ENCODE assay signal across 8 cellular contexts in the genomic region with DNA sequence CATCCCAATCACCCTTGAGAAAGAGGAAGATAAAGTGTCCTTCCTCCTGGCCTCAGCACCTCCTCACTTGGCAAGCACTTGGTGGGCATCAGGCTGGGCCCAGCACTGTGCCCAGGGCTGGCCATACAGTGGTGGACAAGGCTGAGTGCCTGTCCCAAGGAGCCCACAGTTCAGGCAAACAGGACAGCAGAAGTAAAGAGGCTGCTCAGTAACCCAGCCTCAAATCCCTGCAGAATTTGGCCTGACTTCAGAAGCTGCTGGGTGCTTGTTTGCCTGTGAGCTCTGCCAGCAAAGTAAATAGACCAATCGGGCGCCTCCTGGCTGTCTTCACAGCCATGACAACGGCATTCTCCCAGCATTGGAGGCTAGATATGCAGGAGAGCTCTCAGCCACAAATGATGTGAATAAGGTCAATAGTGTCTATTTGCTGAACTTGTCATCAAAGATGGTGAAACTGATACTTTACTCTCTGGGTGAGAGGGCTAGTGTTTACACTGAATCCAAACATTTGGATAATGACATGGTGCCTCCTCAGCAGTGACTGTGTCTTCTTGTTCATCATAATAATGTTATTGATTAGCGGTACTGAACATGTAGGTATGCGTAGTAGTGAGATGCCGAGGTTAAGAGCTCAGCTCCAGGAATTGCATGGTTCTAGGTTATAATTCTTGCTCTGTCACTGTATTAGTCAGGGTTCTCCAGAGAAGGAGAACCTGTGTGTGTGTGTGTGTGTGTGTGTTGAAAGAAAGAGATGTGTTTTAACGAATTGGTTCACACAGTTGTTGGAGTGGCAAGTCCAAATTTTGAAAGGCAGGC. TPM values are rescaled to one million over a fixed set of nuclear protein-coding genes. Genes with fewer than 3 reads are reported as not detected.
DNase-seq lines count a peak whose midpoint lies in the region; ATAC-seq, FAIRE-seq and TF ChIP-seq lines count a peak whose summit lies in the region.

No MANE protein-coding gene starts in this region.

- POLR2A ChIA-PET in PC-9 (lab: Charles Lee; ENCODE audit: unreplicated experiment) = interaction anchor here (0.6 to 1.1 kb wide), 2 partner anchors 34 to 59 kb away, joined by 5 to 7 read pairs; no protein-coding TSS in a partner anchor

- CTCF ChIA-PET in Calu3 (lab: Charles Lee) = interaction anchor here (0.6 to 2.4 kb wide), 15 partner anchors 9 to 227 kb away, joined by 3 to 61 read pairs (median 4); partner anchors contain the start of gene PPARD
- CTCF ChIA-PET in PC-9 (lab: Charles Lee) = interaction anchor here (0.6 to 1.4 kb wide), 4 partner anchors 14 to 554 kb away, joined by 3 to 8 read pairs (median 6); partner anchors contain the start of gene PPARD

- H3K9ac ChIP-seq in Karpas-422 (ENCODE audit: low read length) = no peak overlapping the region

- H3K4me3 ChIP-seq in Karpas-422 (ENCODE audit: low read length) (no peak overlapping the region), PC-9 (no peak overlapping the region), breast epithelium (no peak overlapping the region)

- H3K36me3 ChIP-seq in Karpas-422 (ENCODE audit: insufficient read depth, low read length) = no peaks in the 10 kb centered on the region
- H3K36me3 ChIP-seq in PC-9 (ENCODE audit: low read depth) = no peaks in the 10 kb centered on the region
- H3K36me3 ChIP-seq in breast epithelium = no peaks in the 10 kb centered on the region

- peak; percentile 74 for TF ChIP-seq CTCF in Calu3 (IDR thresholded peaks at IDR 0.05; ENCODE audit: unreplicated experiment)
- peak; percentile 77 for TF ChIP-seq CTCF in PC-9 (conservative IDR thresholded peaks at IDR 0.05)
- TF ChIP-seq CTCF in breast epithelium (IDR thresholded peaks at IDR 0.05) = peak in 2 of 3 donors; percentile 55 to 59

- BruUV-seq in Calu3 (replicated peaks; lab: Mats Ljungman, UMichigan) = no TSS peak
- no TSS peak for BruUV-seq in PC-9 (replicated peaks; lab: Mats Ljungman, UMichigan)

- peak; percentile 94 for FAIRE-seq in islet of Langerhans (lab: Jason Lieb, UNC)

- H2AFZ ChIP-seq in Karpas-422 (ENCODE audit: low read length) (no peak overlapping the region), PC-9 (no peak overlapping the region)

- intact Hi-C loops in Calu3 (cut with micrococcal nuclease; ENCODE audit: unreplicated experiment) (loop anchor here (1.0 kb wide), 1 partner anchor 73 kb away; the partner anchor contains the start of gene PPARD), PC-9 (cut with micrococcal nuclease; ENCODE audit: unreplicated experiment) (loop anchor here (1.0 kb wide), 2 partner anchors 23 to 73 kb away; partner anchors contain the start of gene PPARD), breast epithelium (cut with DNase I; ENCODE audit: low total_unique reads) (no loop called here)

- H3K9me3 ChIP-seq in Karpas-422 (ENCODE audit: low read length) = no peaks in the 10 kb centered on the region
- no peaks in the 10 kb centered on the region for H3K9me3 ChIP-seq in PC-9 (ENCODE audit: insufficient read depth, low read depth)
- H3K9me3 ChIP-seq in breast epithelium = no peaks in the 10 kb centered on the region

- peaks cover 13% of the 10 kb centered on the region for H3K4me1 Mint-ChIP-seq in Calu3 (ENCODE audit: low read depth, unreplicated experiment)
- H3K4me1 Mint-ChIP-seq in stimulated activated effector memory CD8-positive, alpha-beta T cell treated with anti-CD3 and anti-CD28 coated beads, Interleukin-12 subunit alpha, Interleukin-12 subunit beta, amount 100 ng/mL, for 72 hours = peaks cover 49% of the 10 kb centered on the region

- H3K4me2 ChIP-seq in Karpas-422 (ENCODE audit: low read depth, low read length, poor library complexity, severe bottlenecking) (no peak overlapping the region), PC-9 (no peak overlapping the region)

- ATAC-seq in stimulated activated effector memory CD8-positive, alpha-beta T cell treated with anti-CD3 and anti-CD28 coated beads, Interleukin-12 subunit alpha, Interleukin-12 subunit beta, amount 100 ng/mL, for 72 hours = peak; percentile 41
- ATAC-seq in HG03095 (IDR thresholded peaks at IDR 0.05; ENCODE audit: unreplicated experiment) (no peak), HG03520 (IDR thresholded peaks at IDR 0.05; ENCODE audit: unreplicated experiment) (no peak)

- no peak for TF ChIP-seq POLR2A in breast epithelium (IDR thresholded peaks at IDR 0.05)

- H3K27ac Mint-ChIP-seq in Calu3 (ENCODE audit: unreplicated experiment) = no peak overlapping the region
- H3K27ac Mint-ChIP-seq in stimulated activated effector memory CD8-positive, alpha-beta T cell treated with anti-CD3 and anti-CD28 coated beads, Interleukin-12 subunit alpha, Interleukin-12 subunit beta, amount 100 ng/mL, for 72 hours = peak overlapping the region; percentile 69

- no peaks in the 10 kb centered on the region for H3K27me3 ChIP-seq in Karpas-422 (ENCODE audit: low read length)
- H3K27me3 ChIP-seq in PC-9 (ENCODE audit: insufficient read depth, low read depth) = no peaks in the 10 kb centered on the region
- H3K27me3 ChIP-seq in breast epithelium = no peaks in the 10 kb centered on the region

- no peaks in the 10 kb centered on the region for H3K79me2 ChIP-seq in Karpas-422 (ENCODE audit: low read length)
- no peaks in the 10 kb centered on the region for H3K79me2 ChIP-seq in PC-9 (ENCODE audit: low read depth)

- H3K9me3 Mint-ChIP-seq in Calu3 (ENCODE audit: low read depth, unreplicated experiment) = no peaks in the 10 kb centered on the region
- H3K9me3 Mint-ChIP-seq in stimulated activated effector memory CD8-positive, alpha-beta T cell treated with anti-CD3 and anti-CD28 coated beads, Interleukin-12 subunit alpha, Interleukin-12 subunit beta, amount 100 ng/mL, for 72 hours = no peaks in the 10 kb centered on the region

- peaks cover 7% of the 10 kb centered on the region; the same call in 1 of the 2 replicates for H3F3A ChIP-seq in PC-9 (ENCODE audit: insufficient read depth, low read depth)

- DNase-seq in Calu3 (peak; percentile 77), Karpas-422 (peak; percentile 63), PC-9 (peak; percentile 55 to 95), breast epithelium (ENCODE audit: low spot score in 2 of 2) (peak; percentile 69 to 83)
- no peak for DNase-seq in stimulated activated effector memory CD8-positive, alpha-beta T cell treated with anti-CD3 and anti-CD28 coated beads, Interleukin-12 subunit alpha, Interleukin-12 subunit beta, amount 100 ng/mL, for 72 hours (ENCODE audit: low spot score in 2 of 2)

- H4K20me1 ChIP-seq in Karpas-422 (ENCODE audit: insufficient read depth, low read depth, low read length) (no peaks in the 10 kb centered on the region), PC-9 (ENCODE audit: insufficient read depth) (no peaks in the 10 kb centered on the region)

- H3K4me3 Mint-ChIP-seq in Calu3 (ENCODE audit: low read depth, unreplicated experiment) = no peak overlapping the region
- no peak overlapping the region for H3K4me3 Mint-ChIP-seq in stimulated activated effector memory CD8-positive, alpha-beta T cell treated with anti-CD3 and anti-CD28 coated beads, Interleukin-12 subunit alpha, Interleukin-12 subunit beta, amount 100 ng/mL, for 72 hours

- H3K36me3 Mint-ChIP-seq in Calu3 (ENCODE audit: insufficient read depth, unreplicated experiment) = peaks cover 4% of the 10 kb centered on the region
- H3K36me3 Mint-ChIP-seq in stimulated activated effector memory CD8-positive, alpha-beta T cell treated with anti-CD3 and anti-CD28 coated beads, Interleukin-12 subunit alpha, Interleukin-12 subunit beta, amount 100 ng/mL, for 72 hours = peaks cover 64% of the 10 kb centered on the region

- H3K9me2 ChIP-seq in Karpas-422 (replicated peaks; ENCODE audit: insufficient read depth, low read length) (no peaks in the 10 kb centered on the region), PC-9 (ENCODE audit: insufficient read depth) (no peaks in the 10 kb centered on the region)

- H3K4me1 ChIP-seq in Karpas-422 (ENCODE audit: low read length) (peaks cover 14% of the 10 kb centered on the region), PC-9 (replicated peaks; ENCODE audit: insufficient read depth) (peaks cover 15% of the 10 kb centered on the region), breast epithelium (no peaks in the 10 kb centered on the region)

- H3K27ac ChIP-seq in Karpas-422 (ENCODE audit: low read length) (no peak overlapping the region), PC-9 (peak overlapping the region; percentile 68), breast epithelium (no peak overlapping the region)

- no peaks in the 10 kb centered on the region for H3K27me3 Mint-ChIP-seq in Calu3 (ENCODE audit: unreplicated experiment)

RNA-seq across cellular contexts. Expression of gene FANCE, which starts 36.9 kb away (rescaled TPM):
- total RNA-seq in Calu3 (2022) (10.4 and 10.9 TPM in 2 replicates), PC-9 (2021) (6.9 and 9.6 TPM in 2 replicates), breast epithelium (10 to 100 TPM in 2 of 3 donors, 1 to 10 TPM in 1; 9.7 to 12.6 (median 10.8) TPM)
- total RNA-seq in Karpas-422 (2014; rRNA removed; shearing (Covaris generic); ENCODE audit: low replicate concordance) = 9.8 and 14.8 TPM in 2 replicates

RNA-seq across cellular contexts. Expression of gene RPL10A, which starts 52.9 kb away (rescaled TPM):
- 789 and 828 TPM in 2 replicates for total RNA-seq in Calu3 (2022)
- 3,423 and 3,839 TPM in 2 replicates for total RNA-seq in Karpas-422 (2014; rRNA removed; shearing (Covaris generic); ENCODE audit: low replicate concordance)
- total RNA-seq in PC-9 (2021) = 1,335 and 1,742 TPM in 2 replicates
- total RNA-seq in breast epithelium = 1,000 to 10,000 TPM; 1,177 to 2,549 (median 2,082) TPM

Comparison
In these comparisons a context has a peak if more than half of its experiments do, and no peak if none do; other contexts are left out.
1. DNase-seq: peak in Calu3 (single experiment), Karpas-422 (single experiment), PC-9 (2 of 2) and breast epithelium (2 of 2); none in stimulated activated effector memory CD8-positive, alpha-beta T cell treated with anti-CD3 and anti-CD28 coated beads, Interleukin-12 subunit alpha, Interleukin-12 subunit beta, amount 100 ng/mL, for 72 hours (0 of 2).
2. Peak in every context shown above with its lines, with median percentiles within 50 percentile points of each other: CTCF ChIP-seq.